Comparison of ENCODE assay signal across 17 cellular contexts in the genomic region with DNA sequence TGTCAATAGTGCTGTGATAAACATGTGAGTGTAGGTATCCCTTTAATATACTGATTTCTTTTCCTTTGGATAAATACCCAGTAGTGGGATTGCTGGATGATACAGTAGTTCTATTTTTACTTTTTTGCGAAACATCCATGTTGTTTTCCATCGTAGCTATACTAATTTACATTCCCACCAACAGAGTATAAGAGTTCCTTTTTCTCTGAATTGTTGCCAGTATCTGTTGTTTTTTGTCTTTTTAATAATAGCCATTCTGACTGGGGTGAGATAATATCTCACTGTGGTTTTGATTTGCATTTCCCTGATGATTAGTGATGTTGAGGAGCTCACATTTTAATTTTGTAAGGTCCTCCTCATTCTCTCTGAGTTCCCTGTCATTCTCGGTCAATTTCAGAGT.
DNase-seq lines count a peak whose midpoint lies in the region; ATAC-seq and TF ChIP-seq lines count a peak whose summit lies in the region.
"Had no signal": no experiment of that assay in that cellular context is flagged by ENCODE, and none has a peak within 500 bp of the region (broad histone marks: within the 10 kb centered on the region; RNA-seq: fewer than 3 reads in every experiment).

No MANE protein-coding gene starts in this region.

- H3K4me3 Mint-ChIP-seq in HFFc6 (peak overlapping the region; percentile 79), mesothelial cell of epicardium (no peak overlapping the region)
- H3K4me3 Mint-ChIP-seq: CD4-positive, CD25-positive, alpha-beta regulatory T cell had no signal

- peaks cover 4% of the 10 kb centered on the region; the same call in 1 of the 2 replicates for H3K36me3 Mint-ChIP-seq in HFFc6 (ENCODE audit: low read depth)
- no peaks in the 10 kb centered on the region for H3K36me3 Mint-ChIP-seq in mesothelial cell of epicardium
- H3K36me3 Mint-ChIP-seq: CD4-positive, CD25-positive, alpha-beta regulatory T cell had no signal

- peak overlapping the region; percentile 94 for H3K27ac Mint-ChIP-seq in HFFc6
- H3K27ac Mint-ChIP-seq in mesothelial cell of epicardium, result peak overlapping the region; percentile 95
- H3K27ac Mint-ChIP-seq: CD4-positive, CD25-positive, alpha-beta regulatory T cell had no signal

- H3K27me3 ChIP-seq in brain microvascular endothelial cell (replicated peaks) (no peaks in the 10 kb centered on the region), skeletal muscle satellite cell (ENCODE audit: control insufficient read depth, insufficient read depth, low read length) (no peaks in the 10 kb centered on the region)

- H3K9me3 Mint-ChIP-seq in HFFc6 (peaks cover 3% of the 10 kb centered on the region; the same call in 1 of the 2 replicates), mesothelial cell of epicardium (peaks cover 5% of the 10 kb centered on the region)

- H3K9ac ChIP-seq in skeletal muscle satellite cell (ENCODE audit: low read depth, low read length), result peak overlapping the region; percentile 73

- H3K4me3 ChIP-seq in brain microvascular endothelial cell (ENCODE audit: low read depth, low read length), result no peak overlapping the region
- H3K4me3 ChIP-seq in skeletal muscle satellite cell (ENCODE audit: low read length), result no peak overlapping the region
- H3K4me3 ChIP-seq: HAP-1 had no signal

- H3K36me3 ChIP-seq in brain microvascular endothelial cell (replicated peaks) (no peaks in the 10 kb centered on the region), skeletal muscle satellite cell (ENCODE audit: insufficient read depth, low read length) (no peaks in the 10 kb centered on the region)
- H3K36me3 ChIP-seq: HAP-1 had no signal

- H3K4me1 Mint-ChIP-seq in HFFc6 (ENCODE audit: low read depth) (peaks cover 45% of the 10 kb centered on the region), mesothelial cell of epicardium (peaks cover 31% of the 10 kb centered on the region)
- H3K4me1 Mint-ChIP-seq: CD4-positive, CD25-positive, alpha-beta regulatory T cell had no signal

- peak; percentile 18 for DNase-seq in HFFc6
- no peak for DNase-seq in brain microvascular endothelial cell
- no peak for DNase-seq in mesothelial cell of epicardium (ENCODE audit: low spot score in 2 of 2, unreplicated experiment in 2 of 2)
- no peak for DNase-seq in stimulated activated CD4-positive, alpha-beta T cell treated with anti-CD3 and anti-CD28 coated beads, Interleukin-4, amount 100 ng/mL, for 24 hours
- no peak for DNase-seq in hepatic stellate cell (ENCODE audit: low spot score)
- DNase-seq in stimulated activated CD4-positive, alpha-beta T cell treated with anti-CD3 and anti-CD28 coated beads, Interleukin-1b, Interleukin-23, amount 100 ng/mL, for 48 hours, result no peak
- DNase-seq: Caco-2; CD4-positive, CD25-positive, alpha-beta regulatory T cell; DMS153; NCI-H1417 treated with DMSO at 0.1 percent for 48 hours; NCI-H1930; NCI-H446 treated with DMSO at 0.1 percent for 48 hours; RPMI8226; SIG-M5 had no signal

- peaks cover 19% of the 10 kb centered on the region for H3K4me1 ChIP-seq in skeletal muscle satellite cell (ENCODE audit: control insufficient read depth, insufficient read depth, low read length)
- H3K4me1 ChIP-seq: Caco-2 had no signal

- no peak for TF ChIP-seq CTCF in HFFc6 (IDR thresholded peaks at IDR 0.05)
- no peak for TF ChIP-seq CTCF in brain microvascular endothelial cell (IDR thresholded peaks at IDR 0.05; ENCODE audit: low read depth, low read length, missing control alignments)
- no peak for TF ChIP-seq CTCF in mesothelial cell of epicardium (IDR thresholded peaks at IDR 0.05; ENCODE audit: unreplicated experiment)

- ATAC-seq in GM19452 (IDR thresholded peaks at IDR 0.05; ENCODE audit: unreplicated experiment), result no peak

- peak overlapping the region; percentile 97 for H3K27ac ChIP-seq in brain microvascular endothelial cell

- in situ Hi-C loops in brain microvascular endothelial cell (cut with HindIII; ENCODE audit: low pct_ligation_motif_present, low sequenced_read_pairs), result no loop called here

- peaks cover 3% of the 10 kb centered on the region for H3K27me3 Mint-ChIP-seq in HFFc6 (ENCODE audit: insufficient read depth)
- H3K27me3 Mint-ChIP-seq in mesothelial cell of epicardium (ENCODE audit: low read depth), result no peaks in the 10 kb centered on the region

- no peaks in the 10 kb centered on the region for H3K9me3 ChIP-seq in skeletal muscle satellite cell (replicated peaks; ENCODE audit: low read length)
- H3K9me3 ChIP-seq: Caco-2, HAP-1 had no signal

- peak overlapping the region; percentile 54 for H3K4me2 ChIP-seq in skeletal muscle satellite cell (ENCODE audit: low read length)
